Comparison of ENCODE assay signal across 2 cellular contexts in genomic region chr7:133355822-133356221, GRCh38.
TF ChIP-seq lines count a peak whose summit lies in the region.

No MANE protein-coding gene starts in this region.

TF ChIP-seq in IMR-90, 13 proteins besides CTCF, POLR2A, EP300 and RAD21:
- TF ChIP-seq USF2 (IDR thresholded peaks at IDR 0.05; ENCODE audit: low read depth, low read length) (no peak), CEBPB (IDR thresholded peaks at IDR 0.05; ENCODE audit: low read depth, low read length) (no peak), MAFK (IDR thresholded peaks at IDR 0.05; ENCODE audit: low read depth, low read length) (no peak), MAZ (IDR thresholded peaks at IDR 0.05; ENCODE audit: borderline replicate concordance, low read depth, low read length) (no peak), RCOR1 (IDR thresholded peaks at IDR 0.05; ENCODE audit: insufficient replicate concordance, low read length) (no peak), BHLHE40 (IDR thresholded peaks at IDR 0.05; ENCODE audit: low read depth, low read length) (no peak), MXI1 (IDR thresholded peaks at IDR 0.05; ENCODE audit: borderline replicate concordance, low read depth, low read length) (no peak), RFX5 (IDR thresholded peaks at IDR 0.05; ENCODE audit: low read depth, low read length) (no peak), FOS (IDR thresholded peaks at IDR 0.05; ENCODE audit: low read depth, low read length) (no peak), NFE2L2 (IDR thresholded peaks at IDR 0.05; ENCODE audit: low read depth, low read length) (no peak), CHD1 (IDR thresholded peaks at IDR 0.05; ENCODE audit: low read depth, low read length) (no peak), SMC3 (IDR thresholded peaks at IDR 0.05; ENCODE audit: low read depth, low read length) (no peak)
- TF ChIP-seq, protein P1, sequence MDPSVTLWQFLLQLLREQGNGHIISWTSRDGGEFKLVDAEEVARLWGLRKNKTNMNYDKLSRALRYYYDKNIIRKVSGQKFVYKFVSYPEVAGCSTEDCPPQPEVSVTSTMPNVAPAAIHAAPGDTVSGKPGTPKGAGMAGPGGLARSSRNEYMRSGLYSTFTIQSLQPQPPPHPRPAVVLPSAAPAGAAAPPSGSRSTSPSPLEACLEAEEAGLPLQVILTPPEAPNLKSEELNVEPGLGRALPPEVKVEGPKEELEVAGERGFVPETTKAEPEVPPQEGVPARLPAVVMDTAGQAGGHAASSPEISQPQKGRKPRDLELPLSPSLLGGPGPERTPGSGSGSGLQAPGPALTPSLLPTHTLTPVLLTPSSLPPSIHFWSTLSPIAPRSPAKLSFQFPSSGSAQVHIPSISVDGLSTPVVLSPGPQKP (IDR thresholded peaks at IDR 0.05; ENCODE audit: borderline replicate concordance, low read depth, low read length) = no peak

TF ChIP-seq in endothelial cell of umbilical vein, 7 proteins besides CTCF, POLR2A, EP300 and RAD21:
- TF ChIP-seq GATA2 (IDR thresholded peaks at IDR 0.05; ENCODE audit: insufficient read depth, insufficient read length, low read depth, low read length) = no peak
- TF ChIP-seq EZH2 (IDR thresholded peaks at IDR 0.05; ENCODE audit: borderline replicate concordance, low read depth, low read length, severe bottlenecking) = no peak
- no peak for TF ChIP-seq FOS (IDR thresholded peaks at IDR 0.05; ENCODE audit: borderline replicate concordance, insufficient read depth, low read length)
